28 cellular contexts compared by ENCODE assay signal in the genomic region with DNA sequence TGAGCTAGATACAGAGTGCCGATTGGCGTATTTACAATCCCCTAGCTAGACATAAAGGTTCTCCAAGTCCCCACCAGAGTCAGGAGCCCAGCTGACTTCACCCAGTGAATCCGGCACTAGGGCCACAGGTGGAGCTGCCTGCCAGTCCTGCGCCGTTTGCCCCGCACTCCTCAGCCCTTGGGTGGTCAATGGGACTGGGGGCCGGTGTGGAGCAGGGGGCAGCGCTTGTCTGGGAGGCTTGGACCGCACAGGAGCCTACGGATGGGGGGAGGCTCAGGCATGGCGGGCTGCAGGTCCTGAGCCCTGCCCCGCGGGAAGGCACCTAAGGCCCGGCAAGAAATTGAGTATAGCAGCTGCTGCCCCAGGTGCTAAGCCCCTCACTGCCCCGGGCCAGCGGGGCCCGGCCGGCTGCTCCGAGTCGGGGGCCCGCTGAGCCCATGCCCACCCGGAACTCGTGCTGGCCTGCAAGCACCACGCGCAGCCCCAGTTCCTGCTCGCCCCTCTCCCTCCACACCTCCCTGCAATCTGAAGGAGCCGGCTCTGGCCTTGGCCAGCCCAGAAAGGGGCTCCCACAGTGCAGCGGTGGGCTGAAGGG.
"Had no signal": no experiment of that assay in that cellular context is flagged by ENCODE, and none has a peak within 500 bp of the region (broad histone marks: within the 10 kb centered on the region; RNA-seq: fewer than 3 reads in every experiment).

No MANE protein-coding gene starts in this region.

- H3K36me3 ChIP-seq: stomach, suprapubic skin, thoracic aorta, thyroid gland, tibial artery, tibial nerve, transverse colon, upper lobe of left lung, upper lobe of right lung, uterus had no signal

- H3K9me3 ChIP-seq: suprapubic skin, thoracic aorta, thyroid gland, tibial artery, tibial nerve, transverse colon, upper lobe of left lung, upper lobe of right lung, uterus had no signal

- H3K36me3 Mint-ChIP-seq: stimulated activated effector memory CD8-positive, alpha-beta T cell treated with anti-CD3 and anti-CD28 coated beads, Interleukin-12 subunit alpha, Interleukin-12 subunit beta, amount 100 ng/mL, for 72 hours; stimulated activated memory B cell treated with anti-CD40 and anti-IgM and Interleukin-4, amounts not matched to agents 10 μg/mL and 1 μg/mL and 100 μg/mL, for 72 hours; stimulated activated naive B cell treated with anti-CD40 and anti-IgM and Interleukin-4, amounts not matched to agents 10 μg/mL and 1 μg/mL and 100 μg/mL, for 72 hours; type B pancreatic cell had no signal

- H3K9me3 Mint-ChIP-seq: stimulated activated naive CD8-positive, alpha-beta T cell treated with anti-CD3 and anti-CD28 coated beads, Interleukin-15, amount 100 ng/mL, for 72 hours; type B pancreatic cell had no signal

- H3K27me3 ChIP-seq: stomach, suprapubic skin, thyroid gland, tibial artery, tibial nerve, transverse colon, upper lobe of left lung, upper lobe of right lung, uterus had no signal

- H3K27ac ChIP-seq: stomach, suprapubic skin, thoracic aorta, thyroid gland, tibial artery, tibial nerve, transverse colon, upper lobe of left lung, upper lobe of right lung, uterus had no signal

- ATAC-seq: stimulated activated effector memory CD8-positive, alpha-beta T cell treated with anti-CD3 and anti-CD28 coated beads, Interleukin-12 subunit alpha, Interleukin-12 subunit beta, amount 100 ng/mL, for 72 hours; stimulated activated memory B cell treated with anti-CD40 and anti-IgM and Interleukin-4, amounts not matched to agents 10 μg/mL and 1 μg/mL and 100 μg/mL, for 72 hours; stimulated activated naive B cell treated with anti-CD40 and anti-IgM and Interleukin-4, amounts not matched to agents 10 μg/mL and 1 μg/mL and 100 μg/mL, for 72 hours; stimulated activated naive CD8-positive, alpha-beta T cell treated with anti-CD3 and anti-CD28 coated beads, Interleukin-15, amount 100 ng/mL, for 72 hours; stimulated activated naive CD8-positive, alpha-beta T cell treated with anti-CD3 and anti-CD28 coated beads, Interleukin-15, Interleukin-2, amounts not matched to agents 100 U/mL and 50 U/mL, for 24 hours; upper lobe of right lung had no signal

- H3K4me1 ChIP-seq: stomach, suprapubic skin, thyroid gland, tibial artery, tibial nerve, transverse colon, upper lobe of left lung, upper lobe of right lung, uterus had no signal

- H3K4me3 Mint-ChIP-seq: stimulated activated effector memory CD8-positive, alpha-beta T cell treated with anti-CD3 and anti-CD28 coated beads, Interleukin-12 subunit alpha, Interleukin-12 subunit beta, amount 100 ng/mL, for 72 hours; stimulated activated memory B cell treated with anti-CD40 and anti-IgM and Interleukin-4, amounts not matched to agents 10 μg/mL and 1 μg/mL and 100 μg/mL, for 72 hours; stimulated activated naive B cell treated with anti-CD40 and anti-IgM and Interleukin-4, amounts not matched to agents 10 μg/mL and 1 μg/mL and 100 μg/mL, for 72 hours; stimulated activated naive CD8-positive, alpha-beta T cell treated with anti-CD3 and anti-CD28 coated beads, Interleukin-15, amount 100 ng/mL, for 72 hours; stimulated activated naive CD8-positive, alpha-beta T cell treated with anti-CD3 and anti-CD28 coated beads, Interleukin-15, Interleukin-2, amounts not matched to agents 100 ng/mL and 50 ng/mL, for 24 hours; type B pancreatic cell had no signal

- H3K4me1 Mint-ChIP-seq: stimulated activated effector memory CD8-positive, alpha-beta T cell treated with anti-CD3 and anti-CD28 coated beads, Interleukin-12 subunit alpha, Interleukin-12 subunit beta, amount 100 ng/mL, for 72 hours; stimulated activated memory B cell treated with anti-CD40 and anti-IgM and Interleukin-4, amounts not matched to agents 10 μg/mL and 1 μg/mL and 100 μg/mL, for 72 hours; stimulated activated naive B cell treated with anti-CD40 and anti-IgM and Interleukin-4, amounts not matched to agents 10 μg/mL and 1 μg/mL and 100 μg/mL, for 72 hours; stimulated activated naive CD8-positive, alpha-beta T cell treated with anti-CD3 and anti-CD28 coated beads, Interleukin-15, amount 100 ng/mL, for 72 hours had no signal

- DNase-seq: stimulated activated CD4-positive, alpha-beta T cell treated with anti-CD3 and anti-CD28 coated beads, Interleukin-2, amount 100 ng/mL, for 24 hours; stimulated activated CD4-positive, alpha-beta T cell treated with anti-CD3 and anti-CD28 coated beads, Interleukin-2, amount 100 ng/mL, for 48 hours; stimulated activated CD4-positive, alpha-beta T cell treated with anti-CD3 and anti-CD28 coated beads, Interleukin-4, amount 100 ng/mL, for 1 hour; stimulated activated CD4-positive, alpha-beta T cell treated with anti-CD3 and anti-CD28 coated beads, Interleukin-4, amount 100 ng/mL, for 24 hours; stimulated activated CD4-positive, alpha-beta T cell treated with anti-CD3 and anti-CD28 coated beads, Interleukin-4, amount 100 ng/mL, for 4 hours; stimulated activated CD8-positive, alpha-beta memory T cell treated with anti-CD3 and anti-CD28 coated beads, Interleukin-4, amount 100 ng/mL, for 48 hours; stimulated activated naive B cell treated with anti-CD40 and anti-IgM and Interleukin-4, amounts not matched to agents 10 μg/mL and 1 μg/mL and 100 μg/mL, for 72 hours; stimulated activated naive CD4-positive, alpha-beta T cell; stimulated activated naive CD4-positive, alpha-beta T cell treated with Interleukin-2 at 50 U/mL for 16 hours; stimulated activated naive CD8-positive, alpha-beta T cell treated with anti-CD3 and anti-CD28 coated beads, Interleukin-15, amount 100 ng/mL, for 72 hours; stimulated activated naive CD8-positive, alpha-beta T cell treated with anti-CD3 and anti-CD28 coated beads, Interleukin-15, Interleukin-2, amounts not matched to agents 100 U/mL and 50 U/mL, for 24 hours; stomach; substantia nigra; thyroid gland; tibial artery; transverse colon; trophoblast cell; upper lobe of right lung; uterus had no signal

- FAIRE-seq: urothelium cell line had no signal

- H3K27ac Mint-ChIP-seq: stimulated activated effector memory CD8-positive, alpha-beta T cell treated with anti-CD3 and anti-CD28 coated beads, Interleukin-12 subunit alpha, Interleukin-12 subunit beta, amount 100 ng/mL, for 72 hours; stimulated activated memory B cell treated with anti-CD40 and anti-IgM and Interleukin-4, amounts not matched to agents 10 μg/mL and 1 μg/mL and 100 μg/mL, for 72 hours; stimulated activated naive B cell treated with anti-CD40 and anti-IgM and Interleukin-4, amounts not matched to agents 10 μg/mL and 1 μg/mL and 100 μg/mL, for 72 hours; stimulated activated naive CD8-positive, alpha-beta T cell treated with anti-CD3 and anti-CD28 coated beads, Interleukin-15, amount 100 ng/mL, for 72 hours; stimulated activated naive CD8-positive, alpha-beta T cell treated with anti-CD3 and anti-CD28 coated beads, Interleukin-15, Interleukin-2, amounts not matched to agents 100 ng/mL and 50 ng/mL, for 24 hours; type B pancreatic cell had no signal

- H3K4me3 ChIP-seq: stomach, suprapubic skin, thoracic aorta, thyroid gland, tibial artery, tibial nerve, transverse colon, upper lobe of left lung, upper lobe of right lung, uterus had no signal

- H3K27me3 Mint-ChIP-seq: stimulated activated memory B cell treated with anti-CD40 and anti-IgM and Interleukin-4, amounts not matched to agents 10 μg/mL and 1 μg/mL and 100 μg/mL, for 72 hours; stimulated activated naive B cell treated with anti-CD40 and anti-IgM and Interleukin-4, amounts not matched to agents 10 μg/mL and 1 μg/mL and 100 μg/mL, for 72 hours; stimulated activated naive CD8-positive, alpha-beta T cell treated with anti-CD3 and anti-CD28 coated beads, Interleukin-15, amount 100 ng/mL, for 72 hours; stimulated activated naive CD8-positive, alpha-beta T cell treated with anti-CD3 and anti-CD28 coated beads, Interleukin-15, Interleukin-2, amounts not matched to agents 100 ng/mL and 50 ng/mL, for 24 hours; type B pancreatic cell had no signal
